Comparison of ENCODE assay signal across 21 cellular contexts in genomic region chr20:58593880-58594473, GRCh38.
"Had no signal": no experiment of that assay in that cellular context is flagged by ENCODE, and none has a peak within 500 bp of the region (broad histone marks: within the 10 kb centered on the region; RNA-seq: fewer than 3 reads in every experiment).

No MANE protein-coding gene starts in this region.

- H3K36me3 ChIP-seq: breast epithelium, esophagus squamous epithelium, ovary, thoracic aorta, upper lobe of right lung had no signal

- H3K27me3 ChIP-seq: breast epithelium, ovary had no signal

- H3K4me1 ChIP-seq: breast epithelium, upper lobe of right lung had no signal

- H3K27ac ChIP-seq: breast epithelium, coronary artery, ovary, thoracic aorta, upper lobe of right lung had no signal

- ATAC-seq: activated CD4-positive, alpha-beta T cell treated with anti-CD3 and anti-CD28 coated beads for 36 hours; activated CD8-positive, alpha-beta memory T cell treated with anti-CD3 and anti-CD28 coated beads, Interleukin-2, amount 10 ng/mL, durations not matched to agents 7 days and 5 days; left colon; sciatic nerve; SK-N-SH treated with all-trans-retinoic acid at 6 μM for 48 hours; stimulated activated memory B cell treated with anti-CD40 and anti-IgM and Interleukin-4, amounts not matched to agents 10 μg/mL and 1 μg/mL and 100 μg/mL, for 72 hours; T-cell; upper lobe of right lung; WTC11 had no signal

- H3K9me3 Mint-ChIP-seq: activated CD4-positive, alpha-beta memory T cell treated with anti-CD3 and anti-CD28 coated beads, Interleukin-2, amount 10 ng/mL, durations not matched to agents 7 days and 5 days; activated naive CD4-positive, alpha-beta T cell treated with anti-CD3 and anti-CD28 coated beads for 36 hours; T-cell had no signal

- H3K4me1 Mint-ChIP-seq: activated CD4-positive, alpha-beta memory T cell treated with anti-CD3 and anti-CD28 coated beads, Interleukin-2, amount 10 ng/mL, durations not matched to agents 7 days and 5 days; activated CD4-positive, alpha-beta T cell treated with anti-CD3 and anti-CD28 coated beads for 36 hours; activated CD8-positive, alpha-beta memory T cell treated with anti-CD3 and anti-CD28 coated beads, Interleukin-2, amount 10 ng/mL, durations not matched to agents 7 days and 5 days; stimulated activated memory B cell treated with anti-CD40 and anti-IgM and Interleukin-4, amounts not matched to agents 10 μg/mL and 1 μg/mL and 100 μg/mL, for 72 hours had no signal

- H3K4me3 ChIP-seq: breast epithelium, coronary artery, esophagus squamous epithelium, ovary, thoracic aorta, upper lobe of right lung had no signal

- DNase-seq: activated CD4-positive, alpha-beta memory T cell treated with anti-CD3 and anti-CD28 coated beads, Interleukin-2, amount 10 ng/mL, durations not matched to agents 7 days and 5 days; activated CD4-positive, alpha-beta T cell treated with anti-CD3 and anti-CD28 coated beads for 36 hours; activated CD8-positive, alpha-beta memory T cell treated with anti-CD3 and anti-CD28 coated beads, Interleukin-2, amount 10 ng/mL, durations not matched to agents 7 days and 5 days; activated naive CD4-positive, alpha-beta T cell treated with anti-CD3 and anti-CD28 coated beads for 36 hours; esophagus squamous epithelium; hippocampal formation; left colon; mammary epithelial cell; midbrain; ovary; stimulated activated CD4-positive, alpha-beta T cell treated with anti-CD3 and anti-CD28 coated beads, Interleukin-4, amount 100 ng/mL, for 4 hours; T-cell; upper lobe of right lung had no signal

- H3K9me3 ChIP-seq: breast epithelium, esophagus squamous epithelium, ovary, thoracic aorta, upper lobe of right lung had no signal

- H3K36me3 Mint-ChIP-seq: activated CD8-positive, alpha-beta memory T cell treated with anti-CD3 and anti-CD28 coated beads, Interleukin-2, amount 10 ng/mL, durations not matched to agents 7 days and 5 days; stimulated activated memory B cell treated with anti-CD40 and anti-IgM and Interleukin-4, amounts not matched to agents 10 μg/mL and 1 μg/mL and 100 μg/mL, for 72 hours; T-cell had no signal

- H3K4me3 Mint-ChIP-seq: activated CD4-positive, alpha-beta memory T cell treated with anti-CD3 and anti-CD28 coated beads, Interleukin-2, amount 10 ng/mL, durations not matched to agents 7 days and 5 days; activated CD4-positive, alpha-beta T cell treated with anti-CD3 and anti-CD28 coated beads for 36 hours; activated CD8-positive, alpha-beta memory T cell treated with anti-CD3 and anti-CD28 coated beads, Interleukin-2, amount 10 ng/mL, durations not matched to agents 7 days and 5 days; activated naive CD4-positive, alpha-beta T cell treated with anti-CD3 and anti-CD28 coated beads for 36 hours; neural crest cell; stimulated activated memory B cell treated with anti-CD40 and anti-IgM and Interleukin-4, amounts not matched to agents 10 μg/mL and 1 μg/mL and 100 μg/mL, for 72 hours; T-cell; WTC11 had no signal

- H3K27ac Mint-ChIP-seq: activated CD4-positive, alpha-beta memory T cell treated with anti-CD3 and anti-CD28 coated beads, Interleukin-2, amount 10 ng/mL, durations not matched to agents 7 days and 5 days; activated CD4-positive, alpha-beta T cell treated with anti-CD3 and anti-CD28 coated beads for 36 hours; activated CD8-positive, alpha-beta memory T cell treated with anti-CD3 and anti-CD28 coated beads, Interleukin-2, amount 10 ng/mL, durations not matched to agents 7 days and 5 days; activated naive CD4-positive, alpha-beta T cell treated with anti-CD3 and anti-CD28 coated beads for 36 hours; stimulated activated memory B cell treated with anti-CD40 and anti-IgM and Interleukin-4, amounts not matched to agents 10 μg/mL and 1 μg/mL and 100 μg/mL, for 72 hours; T-cell; WTC11 had no signal
